10 cellular contexts compared by ENCODE assay signal in the genomic region with DNA sequence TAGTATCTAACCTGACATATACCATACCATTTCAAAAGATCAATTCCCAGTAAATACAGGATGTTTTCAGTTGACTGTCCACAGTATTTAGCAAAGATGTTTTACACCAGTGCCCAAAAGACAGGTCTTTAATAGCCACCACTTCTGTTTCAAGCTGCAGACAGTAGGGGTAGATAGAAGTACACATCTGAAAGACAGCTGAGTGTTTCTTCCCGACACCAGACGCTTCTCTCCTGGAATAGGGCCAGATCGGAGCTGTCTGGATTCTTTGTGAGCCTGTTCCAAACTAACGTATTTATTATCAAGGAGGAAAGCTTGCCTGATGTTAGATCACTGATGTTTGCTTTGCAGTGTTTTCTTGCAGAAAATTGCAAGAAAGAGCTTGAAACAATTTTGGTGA.
DNase-seq lines count a peak whose midpoint lies in the region; ATAC-seq and TF ChIP-seq lines count a peak whose summit lies in the region.
"Had no signal": no experiment of that assay in that cellular context is flagged by ENCODE, and none has a peak within 500 bp of the region (broad histone marks: within the 10 kb centered on the region; RNA-seq: fewer than 3 reads in every experiment).

No MANE protein-coding gene starts in this region.

- dilution Hi-C loops in mammary epithelial cell (cut with HindIII; ENCODE audit: low sequenced_read_pairs) = no loop called here

- no peaks in the 10 kb centered on the region for H3K9me3 ChIP-seq in prostate gland
- no peaks in the 10 kb centered on the region for H3K9me3 ChIP-seq in mammary epithelial cell (replicated peaks; ENCODE audit: insufficient read depth, low read length)
- H3K9me3 ChIP-seq: vagina had no signal

- BruUV-seq in mammary epithelial cell (replicated peaks; lab: Mats Ljungman, UMichigan) = no TSS peak

- intact Hi-C loops in prostate gland (cut with DNase I) = no loop called here
- intact Hi-C loops in mammary epithelial cell (cut with micrococcal nuclease) = loop anchor here (2.0 kb wide), 2 partner anchors 136 to 620 kb away; partner anchors contain the start of gene RBMS3

- WGBS in prostate gland = 6% methylated on average over 4 of the region's 4 CpGs
- WGBS in mammary epithelial cell (ENCODE audit: low coverage, missing lambda C conversion rate) = 78% methylated on average over 4 of the region's 4 CpGs

- peak; percentile 54 for DNase-seq in GM04504 (ENCODE audit: low read depth)
- DNase-seq in SK-N-DZ (ENCODE audit: low spot score) = peak; percentile 81
- peak; percentile 38 to 55 for DNase-seq in foreskin keratinocyte
- DNase-seq in prostate gland (ENCODE audit: low spot score) = peak; percentile 6
- DNase-seq in activated CD8-positive, alpha-beta memory T cell treated with anti-CD3 and anti-CD28 coated beads for 24 hours = no peak
- no peak for DNase-seq in OCI-M2 (lab: John Stamatoyannopoulos, UW; ENCODE audit: unreplicated experiment)
- no peak for DNase-seq in mammary epithelial cell
- no peak for DNase-seq in SW480 (ENCODE audit: low spot score)
- DNase-seq: SW 1271 had no signal

- TF ChIP-seq POLR2A in prostate gland (IDR thresholded peaks at IDR 0.05) = no peak

- H3K79me2 ChIP-seq in mammary epithelial cell (ENCODE audit: insufficient read depth, low read length) = no peaks in the 10 kb centered on the region

- H3K4me1 ChIP-seq in foreskin keratinocyte = peaks cover 3% of the 10 kb centered on the region
- no peaks in the 10 kb centered on the region for H3K4me1 ChIP-seq in prostate gland (replicated peaks)
- H3K4me1 ChIP-seq in mammary epithelial cell (ENCODE audit: insufficient read depth, low read length) = no peaks in the 10 kb centered on the region

- H4K20me1 ChIP-seq in mammary epithelial cell (ENCODE audit: insufficient read depth, low read length) = no peaks in the 10 kb centered on the region

- peak; percentile 65 for ATAC-seq in foreskin keratinocyte

- CTCF ChIA-PET in mammary epithelial cell (lab: Charles Lee; ENCODE audit: low non-redundant PET) = no interaction called here

- in situ Hi-C loops in mammary epithelial cell (cut with MboI; ENCODE audit: low sequenced_read_pairs in 2 of 2) = no loop called here

- no peak overlapping the region for H3K9ac ChIP-seq in mammary epithelial cell (ENCODE audit: insufficient read depth, low read length)

- H3K27me3 ChIP-seq in foreskin keratinocyte (no peaks in the 10 kb centered on the region), prostate gland (replicated peaks; ENCODE audit: insufficient read depth) (no peaks in the 10 kb centered on the region), mammary epithelial cell (ENCODE audit: insufficient read depth, low read length) (no peaks in the 10 kb centered on the region)
- H3K27me3 ChIP-seq: vagina had no signal

- H3K4me2 ChIP-seq in mammary epithelial cell (ENCODE audit: insufficient read depth, low read depth, low read length) = no peak overlapping the region

- no peak overlapping the region for H2AFZ ChIP-seq in mammary epithelial cell (ENCODE audit: low read depth, low read length)

- H3K27ac ChIP-seq in foreskin keratinocyte = no peak overlapping the region
- no peak overlapping the region for H3K27ac ChIP-seq in prostate gland
- H3K27ac ChIP-seq in mammary epithelial cell (ENCODE audit: insufficient read depth, low read depth, low read length) = no peak overlapping the region
- H3K27ac ChIP-seq: vagina had no signal

- no peaks in the 10 kb centered on the region for H3K36me3 ChIP-seq in prostate gland
- H3K36me3 ChIP-seq in mammary epithelial cell (ENCODE audit: insufficient read depth, low read length) = no peaks in the 10 kb centered on the region
- H3K36me3 ChIP-seq: vagina had no signal

- TF ChIP-seq CTCF in foreskin keratinocyte (conservative IDR thresholded peaks at IDR 0.05) = peak; percentile 76
- TF ChIP-seq CTCF in prostate gland (IDR thresholded peaks at IDR 0.05) = no peak
- TF ChIP-seq CTCF in mammary epithelial cell (conservative IDR thresholded peaks at IDR 0.05 in 1 of 2, IDR thresholded peaks at IDR 0.05 in 1 of 2; ENCODE audit: extremely low read depth in 1 of 2, insufficient read depth in 1 of 2, low read depth in 1 of 2, low read length in 2 of 2) = peak in 1 of 2 donors; percentile 8

- H3K4me3 ChIP-seq in prostate gland (no peak overlapping the region), mammary epithelial cell (replicated peaks in 1 of 3; ENCODE audit: insufficient read depth in 1 of 3, low read depth in 2 of 3, low read length in 3 of 3) (no peak overlapping the region)
- H3K4me3 ChIP-seq: vagina had no signal

Comparison
In these comparisons a context has a peak if more than half of its experiments do, and no peak if none do; other contexts are left out.
1. DNase-seq: peak in GM04504 (single experiment), SK-N-DZ (single experiment), foreskin keratinocyte (2 of 2) and prostate gland (single experiment); none in activated CD8-positive, alpha-beta memory T cell treated with anti-CD3 and anti-CD28 coated beads for 24 hours (single experiment), OCI-M2 (single experiment), mammary epithelial cell (single experiment) and SW480 (single experiment).